ENCODE assay signal across 9 cellular contexts in the genomic region with DNA sequence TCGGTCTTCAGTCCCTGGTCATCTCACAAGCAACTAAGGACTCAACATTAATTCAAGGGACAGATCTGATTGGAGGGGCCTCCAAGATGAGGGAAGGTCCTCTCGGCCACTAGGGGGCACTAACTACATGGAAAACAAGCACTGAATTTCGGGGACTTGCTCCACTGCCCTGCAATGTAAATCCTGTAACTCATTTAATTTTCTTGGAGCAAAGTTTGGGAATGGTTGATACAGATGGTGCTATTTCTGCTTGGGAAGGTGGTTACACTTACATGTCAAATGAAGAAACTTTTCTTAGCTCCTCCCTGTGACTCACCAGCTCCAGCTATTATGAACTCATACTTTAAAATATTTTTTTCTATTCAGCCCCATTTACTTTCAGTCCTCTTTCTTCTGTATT.
DNase-seq lines count a peak whose midpoint lies in the region; ATAC-seq, FAIRE-seq and TF ChIP-seq lines count a peak whose summit lies in the region.
"Had no signal": no experiment of that assay in that cellular context is flagged by ENCODE, and none has a peak within 500 bp of the region (broad histone marks: within the 10 kb centered on the region; RNA-seq: fewer than 3 reads in every experiment).

No MANE protein-coding gene starts in this region.

- H4K20me1 ChIP-seq in MM.1S (ENCODE audit: insufficient read depth, low read length) (no peaks in the 10 kb centered on the region), SU-DHL-6 (ENCODE audit: low read depth, low read length) (no peaks in the 10 kb centered on the region), astrocyte (ENCODE audit: insufficient read depth, low read length) (no peaks in the 10 kb centered on the region)
- H4K20me1 ChIP-seq: BLaER1 treated with 17β-estradiol and CSF1 and Interleukin-3, amounts not matched to agents 10 nM and 100 nM had no signal

- H3K9ac ChIP-seq in MM.1S (ENCODE audit: low read length) (no peak overlapping the region), SU-DHL-6 (ENCODE audit: low read length) (no peak overlapping the region), astrocyte (ENCODE audit: low read length) (no peak overlapping the region)
- H3K9ac ChIP-seq: BLaER1 treated with 17β-estradiol and CSF1 and Interleukin-3, amounts not matched to agents 10 nM and 100 nM had no signal

- peak; percentile 56 for FAIRE-seq in astrocyte (lab: Jason Lieb, UNC)

- H3K27ac ChIP-seq in MM.1S (ENCODE audit: low read length) (no peak overlapping the region), SU-DHL-6 (ENCODE audit: low read depth, low read length) (no peak overlapping the region), astrocyte (ENCODE audit: low read depth, low read length) (no peak overlapping the region)
- H3K27ac ChIP-seq: BLaER1 treated with 17β-estradiol and CSF1 and Interleukin-3, amounts not matched to agents 10 nM and 100 nM had no signal

- peaks cover 6% of the 10 kb centered on the region for H3K27me3 Mint-ChIP-seq in astrocyte (ENCODE audit: low read depth, unreplicated experiment)

- H3K4me3 Mint-ChIP-seq in astrocyte (ENCODE audit: unreplicated experiment) = no peak overlapping the region

- H2AFZ ChIP-seq in MM.1S (ENCODE audit: low read length) = no peak overlapping the region
- H2AFZ ChIP-seq in SU-DHL-6 (ENCODE audit: low read depth, low read length, severe bottlenecking) = no peak overlapping the region
- no peak overlapping the region for H2AFZ ChIP-seq in astrocyte (ENCODE audit: low read depth, low read length)

- no peak for ATAC-seq in HG02973 (IDR thresholded peaks at IDR 0.05; ENCODE audit: unreplicated experiment)

- H3K79me2 ChIP-seq in MM.1S (ENCODE audit: low read length) (no peaks in the 10 kb centered on the region), SU-DHL-6 (ENCODE audit: insufficient read depth, low read length) (no peaks in the 10 kb centered on the region), astrocyte (ENCODE audit: insufficient read depth, low read length) (no peaks in the 10 kb centered on the region)

- no peaks in the 10 kb centered on the region for H3K9me3 ChIP-seq in MM.1S (replicated peaks; ENCODE audit: insufficient read depth, low read length)
- H3K9me3 ChIP-seq in SU-DHL-6 (ENCODE audit: insufficient read depth, low read length) = no peaks in the 10 kb centered on the region
- no peaks in the 10 kb centered on the region for H3K9me3 ChIP-seq in astrocyte (ENCODE audit: insufficient read depth, low read depth, low read length)
- H3K9me3 ChIP-seq: BLaER1 treated with 17β-estradiol and CSF1 and Interleukin-3, amounts not matched to agents 10 nM and 100 nM had no signal

- H3K9me2 ChIP-seq in MM.1S (replicated peaks; ENCODE audit: insufficient read depth, low read length) (no peaks in the 10 kb centered on the region), SU-DHL-6 (replicated peaks; ENCODE audit: insufficient read depth, low read length) (no peaks in the 10 kb centered on the region)

- H3K36me3 Mint-ChIP-seq in astrocyte (ENCODE audit: low read depth, unreplicated experiment) = no peaks in the 10 kb centered on the region

- TF ChIP-seq CTCF in MM.1S (IDR thresholded peaks at IDR 0.05; ENCODE audit: low read length) = peak; percentile 99
- TF ChIP-seq CTCF in SU-DHL-6 (IDR thresholded peaks at IDR 0.05; ENCODE audit: insufficient read depth, low read length, poor library complexity, severe bottlenecking) = peak; percentile 59
- TF ChIP-seq CTCF in astrocyte (IDR thresholded peaks at IDR 0.05; ENCODE audit: insufficient read depth, low read depth, low read length) = peak; percentile 88

- H3K4me2 ChIP-seq in MM.1S (ENCODE audit: low read depth, low read length) (no peak overlapping the region), SU-DHL-6 (ENCODE audit: low read depth, low read length, poor library complexity, severe bottlenecking) (no peak overlapping the region), astrocyte (ENCODE audit: low read length) (peak overlapping the region; percentile 33)
- H3K4me2 ChIP-seq: BLaER1 treated with 17β-estradiol and CSF1 and Interleukin-3, amounts not matched to agents 10 nM and 100 nM had no signal

- peaks cover 3% of the 10 kb centered on the region for H3K9me3 Mint-ChIP-seq in astrocyte (ENCODE audit: unreplicated experiment)

- H3K4me3 ChIP-seq in MM.1S (ENCODE audit: low read length) (no peak overlapping the region), SU-DHL-6 (ENCODE audit: insufficient read depth, low read length, poor library complexity, severe bottlenecking) (no peak overlapping the region), astrocyte (ENCODE audit: insufficient read depth, low read depth, low read length) (no peak overlapping the region)
- H3K4me3 ChIP-seq: BLaER1 treated with 17β-estradiol and CSF1 and Interleukin-3, amounts not matched to agents 10 nM and 100 nM had no signal

- H3K27me3 ChIP-seq in MM.1S (replicated peaks; ENCODE audit: insufficient read depth, low read length) (no peaks in the 10 kb centered on the region), SU-DHL-6 (ENCODE audit: low read length) (no peaks in the 10 kb centered on the region), astrocyte (ENCODE audit: insufficient read depth, low read length) (peaks cover 2% of the 10 kb centered on the region)
- H3K27me3 ChIP-seq: BLaER1 treated with 17β-estradiol and CSF1 and Interleukin-3, amounts not matched to agents 10 nM and 100 nM had no signal

- H3K4me1 Mint-ChIP-seq in astrocyte (ENCODE audit: low read depth, unreplicated experiment) = peaks cover 14% of the 10 kb centered on the region

- H3K27ac Mint-ChIP-seq in astrocyte (ENCODE audit: unreplicated experiment) = no peak overlapping the region

- H3K36me3 ChIP-seq in MM.1S (replicated peaks; ENCODE audit: insufficient read depth, low read length) (no peaks in the 10 kb centered on the region), SU-DHL-6 (ENCODE audit: low read length) (no peaks in the 10 kb centered on the region), astrocyte (ENCODE audit: insufficient read depth, low read length) (no peaks in the 10 kb centered on the region)
- H3K36me3 ChIP-seq: BLaER1 treated with 17β-estradiol and CSF1 and Interleukin-3, amounts not matched to agents 10 nM and 100 nM had no signal

- peak; percentile 49 for DNase-seq in NCI-H146 (lab: John Stamatoyannopoulos, UW)
- no peak for DNase-seq in NCI-H146 treated with DMSO at 0.1 percent for 48 hours (lab: John Stamatoyannopoulos, UW; ENCODE audit: unreplicated experiment)
- DNase-seq in MM.1S = peak; percentile 87
- DNase-seq in astrocyte (ENCODE audit: low read depth) = peak; percentile 80
- DNase-seq in iPS-NIHi7 (ENCODE audit: extremely low spot score) = peak; percentile 87
- peak; percentile 17 to 48 for DNase-seq in stimulated activated CD4-positive, alpha-beta T cell treated with anti-CD3 and anti-CD28 coated beads, Interleukin-1b, Interleukin-23, amount 100 ng/mL, for 4 hours (ENCODE audit: low read depth in 2 of 2)

- no peaks in the 10 kb centered on the region for H3K4me1 ChIP-seq in MM.1S (ENCODE audit: low read length)
- H3K4me1 ChIP-seq in astrocyte (ENCODE audit: insufficient read depth, low read length) = peaks cover 7% of the 10 kb centered on the region
- H3K4me1 ChIP-seq: BLaER1 treated with 17β-estradiol and CSF1 and Interleukin-3, amounts not matched to agents 10 nM and 100 nM had no signal

- H3F3A ChIP-seq in MM.1S (ENCODE audit: insufficient read depth, low read length) (no peaks in the 10 kb centered on the region), SU-DHL-6 (ENCODE audit: insufficient read depth) (no peaks in the 10 kb centered on the region)
